ENCODE assay signal across 26 cellular contexts in genomic region chr20:44662256-44662655, GRCh38. TPM values are rescaled to one million over a fixed set of nuclear protein-coding genes. Genes with fewer than 3 reads are reported as not detected.
DNase-seq lines count a peak whose midpoint lies in the region; ATAC-seq, FAIRE-seq and TF ChIP-seq lines count a peak whose summit lies in the region.
"Had no signal": no experiment of that assay in that cellular context is flagged by ENCODE, and none has a peak within 500 bp of the region (broad histone marks: within the 10 kb centered on the region; RNA-seq: fewer than 3 reads in every experiment).

No MANE protein-coding gene starts in this region.

- no peak for TF ChIP-seq EP300 in K562 (IDR thresholded peaks at IDR 0.05; ENCODE audit: low read length)

- H3K4me3 Mint-ChIP-seq in GM23338: no peak overlapping the region
- H3K4me3 Mint-ChIP-seq: CD4-positive, alpha-beta T cell had no signal

- H3K9me2 ChIP-seq in GM23338 (ENCODE audit: insufficient read depth): no peaks in the 10 kb centered on the region

- H4K20me1 ChIP-seq in GM23338 (replicated peaks; ENCODE audit: insufficient read depth): no peaks in the 10 kb centered on the region
- no peaks in the 10 kb centered on the region for H4K20me1 ChIP-seq in K562 (replicated peaks; ENCODE audit: control insufficient read depth, insufficient read depth, low read length)
- H4K20me1 ChIP-seq: BLaER1 treated with 17β-estradiol and CSF1 and Interleukin-3, amounts not matched to agents 10 nM and 100 nM had no signal

- H3K36me3 ChIP-seq in GM23338 (ENCODE audit: insufficient read depth): no peaks in the 10 kb centered on the region
- peaks cover 91% of the 10 kb centered on the region for H3K36me3 ChIP-seq in KOPT-K1 (ENCODE audit: insufficient read depth, low read length)
- no peaks in the 10 kb centered on the region for H3K36me3 ChIP-seq in K562 (ENCODE audit: control insufficient read depth, insufficient read depth, low read length)
- no peaks in the 10 kb centered on the region for H3K36me3 ChIP-seq in neuronal stem cell (replicated peaks in 1 of 2; ENCODE audit: control insufficient read depth in 2 of 2, insufficient read depth in 2 of 2, low read length in 2 of 2)
- H3K36me3 ChIP-seq in SJCRH30: no peaks in the 10 kb centered on the region
- H3K36me3 ChIP-seq: BLaER1 treated with 17β-estradiol and CSF1 and Interleukin-3, amounts not matched to agents 10 nM and 100 nM; MG63; Peyer's patch had no signal

- H3K18ac ChIP-seq in neuronal stem cell (ENCODE audit: low read length): peak overlapping the region; percentile 71

- H3K9me3 Mint-ChIP-seq in GM23338: no peaks in the 10 kb centered on the region; the same call in 2 of the 3 replicates
- H3K9me3 Mint-ChIP-seq: CD4-positive, alpha-beta T cell had no signal

- H2BK120ac ChIP-seq in neuronal stem cell (ENCODE audit: low read depth, low read length): no peak overlapping the region

- no peak overlapping the region for H3K27ac Mint-ChIP-seq in GM23338
- H3K27ac Mint-ChIP-seq: CD4-positive, alpha-beta T cell had no signal

- H2AFZ ChIP-seq in GM23338 (0 out of 2 replicates have a peak overlapping the region, but pooled peaks have one; percentile 43), K562 (ENCODE audit: low read depth, low read length) (no peak overlapping the region), neuronal stem cell (ENCODE audit: low read length) (no peak overlapping the region)
- H2AFZ ChIP-seq: GM23248 had no signal

- H3K27ac ChIP-seq in GM23338 (ENCODE audit: low read depth) (no peak overlapping the region), KOPT-K1 (ENCODE audit: low read depth, low read length, poor library complexity, severe bottlenecking) (peak overlapping the region; percentile 49), K562 (ENCODE audit: extremely low read depth, low read depth, low read length) (no peak overlapping the region), neuronal stem cell (replicated peaks; ENCODE audit: low read length) (no peak overlapping the region), SJCRH30 (no peak overlapping the region)
- H3K27ac ChIP-seq: A549, GM23248, Peyer's patch, SK-N-MC had no signal

- no peak for TF ChIP-seq RAD21 in K562 (CRISPR knock-in tag; conservative IDR thresholded peaks at IDR 0.05 in 1 of 2, IDR thresholded peaks at IDR 0.05 in 1 of 2)

- POLR2A ChIA-PET in K562 (lab: Yijun Ruan, JAX): interaction anchor here (1.1 kb wide), 1 partner anchor 17 kb away, joined by 3 read pairs; no protein-coding TSS in a partner anchor

- no peaks in the 10 kb centered on the region for H3K79me2 ChIP-seq in GM23338 (replicated peaks; ENCODE audit: insufficient read depth)
- H3K79me2 ChIP-seq in K562 (ENCODE audit: control insufficient read depth, insufficient read depth, low read length): no peaks in the 10 kb centered on the region

- H3K27me3 Mint-ChIP-seq in GM23338 (ENCODE audit: insufficient read depth, low read depth, poor library complexity): peaks cover 9% of the 10 kb centered on the region
- H3K27me3 Mint-ChIP-seq: CD4-positive, alpha-beta T cell had no signal

- intact Hi-C loops in K562 (cut with micrococcal nuclease): no loop called here

- BruUV-seq in K562 (replicated peaks; lab: Mats Ljungman, UMichigan): no TSS peak

- ATAC-seq in GM23338 (no peak), K562 (no peak), omental fat pad (ENCODE audit: low FRiP score) (no peak)
- ATAC-seq: A549 had no signal

- H3K4me3 ChIP-seq in GM23338: no peak overlapping the region
- H3K4me3 ChIP-seq in K562: no peak overlapping the region
- H3K4me3 ChIP-seq in neuronal stem cell (ENCODE audit: low read length in 2 of 2): no peak overlapping the region
- no peak overlapping the region for H3K4me3 ChIP-seq in SJCRH30
- H3K4me3 ChIP-seq: A549; BLaER1 treated with 17β-estradiol and CSF1 and Interleukin-3, amounts not matched to agents 10 nM and 100 nM; GM23248; MG63; Peyer's patch; SK-N-MC had no signal

- no peaks in the 10 kb centered on the region for H3K79me1 ChIP-seq in neuronal stem cell (ENCODE audit: low read depth, low read length)

- H3K9me1 ChIP-seq in K562 (ENCODE audit: control insufficient read depth, insufficient read depth, low read length): no peaks in the 10 kb centered on the region

- DNase-seq in GM23338 (ENCODE audit: low spot score) (no peak), K562 (ENCODE audit: extremely low read depth in 1 of 4, low spot score in 3 of 4) (no peak), neuronal stem cell (ENCODE audit: low spot score) (no peak), SJCRH30 (no peak), omental fat pad (ENCODE audit: low spot score) (no peak), OCI-M2 (lab: John Stamatoyannopoulos, UW; ENCODE audit: unreplicated experiment) (no peak)
- DNase-seq: AML-193; CD4-positive, alpha-beta T cell; GM23248; HCEC 1CT; MG63; NCI-H1092; NCI-H1417 treated with DMSO at 0.1 percent for 48 hours; NCI-H1694 treated with DMSO at 0.1 percent for 48 hours; NCI-H2081; NCI-H2227 treated with DMSO at 0.1 percent for 48 hours; NCI-H526 treated with DMSO at 0.1 percent for 48 hours; Peyer's patch; SHP77 treated with DMSO at 0.1 percent for 48 hours had no signal

- H2BK12ac ChIP-seq in neuronal stem cell (ENCODE audit: low read length): peak overlapping the region; percentile 58

- in situ Hi-C loops in K562 (cut with MboI): no loop called here

- peak overlapping the region; percentile 99 for H3K14ac ChIP-seq in neuronal stem cell (ENCODE audit: low read length)

- no peak overlapping the region for H2BK5ac ChIP-seq in neuronal stem cell (ENCODE audit: low read length)

- H3F3A ChIP-seq in GM23338 (replicated peaks; ENCODE audit: low read depth): no peaks in the 10 kb centered on the region

- H4K91ac ChIP-seq in neuronal stem cell (ENCODE audit: low read depth, low read length, poor library complexity): no peak overlapping the region

- peaks cover 3% of the 10 kb centered on the region; the same call in 2 of the 3 replicates for H3K4me1 Mint-ChIP-seq in GM23338

- peak overlapping the region; percentile 58 for H2BK15ac ChIP-seq in neuronal stem cell (ENCODE audit: low read length)

- no peak overlapping the region for H3K4ac ChIP-seq in neuronal stem cell (ENCODE audit: low read length)

- H3K4me2 ChIP-seq in GM23338: no peak overlapping the region
- H3K4me2 ChIP-seq in K562 (ENCODE audit: insufficient read depth, low read length): no peak overlapping the region
- no peak overlapping the region for H3K4me2 ChIP-seq in neuronal stem cell (ENCODE audit: insufficient read depth, low read length, poor library complexity, severe bottlenecking)
- H3K4me2 ChIP-seq: A549 had no signal

- WGBS in K562 (ENCODE audit: insufficient coverage, low coverage, missing lambda C conversion rate): 0% methylated on average over 3 of the region's 3 CpGs
- WGBS in neuronal stem cell (ENCODE audit: extremely low coverage in 2 of 2, insufficient read length in 2 of 2, insufficient replicate concordance in 1 of 2), 2 donors: no CpG with 5 or more reads among the region's 3 CpGs

- peak overlapping the region; percentile 43 for H4K8ac ChIP-seq in neuronal stem cell (ENCODE audit: low read depth, low read length)

- H2AK5ac ChIP-seq in neuronal stem cell (ENCODE audit: low read depth, low read length): peak overlapping the region; percentile 7

- H3K4me1 ChIP-seq in GM23338 (ENCODE audit: insufficient read depth) (no peaks in the 10 kb centered on the region), K562 (replicated peaks in 1 of 2; ENCODE audit: control insufficient read depth in 2 of 2, insufficient read depth in 2 of 2, low read length in 2 of 2) (no peaks in the 10 kb centered on the region), neuronal stem cell (ENCODE audit: control insufficient read depth in 2 of 2, insufficient read depth in 1 of 2, low read depth in 1 of 2, low read length in 2 of 2) (peaks cover 0 to 5% of the 10 kb centered on the region in 2 donors), SJCRH30 (peaks cover 6% of the 10 kb centered on the region)
- H3K4me1 ChIP-seq: A549, Peyer's patch had no signal

- no peak for FAIRE-seq in K562 (lab: Jason Lieb, UNC)
- FAIRE-seq: A549, D721Med had no signal

- TF ChIP-seq POLR2A in K562 (conservative IDR thresholded peaks at IDR 0.05): no peak

- CTCF ChIA-PET in K562 (lab: Yijun Ruan, JAX; ENCODE audit: low intra/inter-chr PET ratio): no interaction called here

- TF ChIP-seq CTCF in GM23338 (conservative IDR thresholded peaks at IDR 0.05; ENCODE audit: low read depth in 2 of 2) (no peak), K562 (IDR thresholded peaks at IDR 0.05 in 2 of 3, conservative IDR thresholded peaks at IDR 0.05 in 1 of 3; ENCODE audit: insufficient read depth in 2 of 3, low read depth in 1 of 3, low read length in 3 of 3) (no peak), omental fat pad (IDR thresholded peaks at IDR 0.05) (no peak)

- H3K9me3 ChIP-seq in KOPT-K1 (ENCODE audit: insufficient read depth, low read length, poor library complexity, severe bottlenecking) (peaks cover 8% of the 10 kb centered on the region), K562 (replicated peaks; ENCODE audit: control insufficient read depth, insufficient read depth, low read depth, low read length) (no peaks in the 10 kb centered on the region), neuronal stem cell (replicated peaks in 1 of 2; ENCODE audit: control insufficient read depth in 2 of 2, insufficient read depth in 1 of 2, low read depth in 1 of 2, low read length in 2 of 2) (peaks cover 3 to 4% of the 10 kb centered on the region in 2 donors), SJCRH30 (replicated peaks) (no peaks in the 10 kb centered on the region; the same call in 1 of the 2 replicates)
- H3K9me3 ChIP-seq: A549, Peyer's patch had no signal

- H3K36me3 Mint-ChIP-seq in GM23338 (ENCODE audit: low read depth): no peaks in the 10 kb centered on the region

- H3K23ac ChIP-seq in neuronal stem cell (ENCODE audit: low read depth, low read length, poor library complexity): no peak overlapping the region

- H3K27me3 ChIP-seq in GM23338 (ENCODE audit: insufficient read depth) (no peaks in the 10 kb centered on the region), K562 (ENCODE audit: control insufficient read depth in 2 of 2, insufficient read depth in 2 of 2, low read length in 2 of 2) (peaks cover 6 to 23% of the 10 kb centered on the region in 2 experiments; a peak in 4 of 5 replicates), neuronal stem cell (ENCODE audit: control insufficient read depth in 3 of 3, insufficient read depth in 3 of 3, low read depth in 1 of 3, low read length in 3 of 3) (peaks cover 0 to 6% (median 0%) of the 10 kb centered on the region in 3 experiments), SJCRH30 (no peaks in the 10 kb centered on the region)
- H3K27me3 ChIP-seq: BLaER1 treated with 17β-estradiol and CSF1 and Interleukin-3, amounts not matched to agents 10 nM and 100 nM; Peyer's patch had no signal

- H3K9ac ChIP-seq in K562 (ENCODE audit: insufficient read depth in 1 of 2, low read depth in 2 of 2, low read length in 2 of 2) (no peak overlapping the region), neuronal stem cell (ENCODE audit: low read depth, low read length, poor library complexity) (no peak overlapping the region)
- H3K9ac ChIP-seq: BLaER1 treated with 17β-estradiol and CSF1 and Interleukin-3, amounts not matched to agents 10 nM and 100 nM; GM23248 had no signal

RNA-seq across cellular contexts. Expression of gene ADA, which starts 10.8 kb away (rescaled TPM):
- 12.7 and 16.2 TPM in 2 replicates for total RNA-seq in GM23338 (2014; rRNA removed; shearing (Covaris generic))
- polyA plus RNA-seq in GM23338 (2016; fragmentation: Nextera tagmentation; extraction: Ambion mirVana) (14.6 and 15.8 TPM in 2 replicates), K562 (2011; rRNA removed) (26.1 and 26.8 TPM in 2 replicates), K562 (2014; fragmentation: Illumina TruSeq; extraction: Trizol) (6.8 and 7.2 TPM in 2 replicates), K562 (2014; fragmentation: Nextera tagmentation; extraction: Ambion mirVana) (1 to 10 TPM; 2.4 to 3.6 TPM), K562 (2014; rRNA removed) (8.9 and 10.9 TPM in 2 replicates)
- 5.1 and 18.6 TPM in 2 replicates for total RNA-seq in K562 (2011; cell fraction: chromatin; rRNA removed; ENCODE audit: low replicate concordance)
- total RNA-seq in K562 (2011; cell fraction: nucleolus; rRNA removed): 7.1 and 11.2 TPM in 2 replicates
- total RNA-seq in K562 (2011; cell fraction: nucleoplasm; rRNA removed): 5.2 and 11.3 TPM in 2 replicates
- total RNA-seq in K562 (2014; rRNA removed) (4.0 and 8.2 TPM in 2 replicates), K562 (2014; rRNA removed; fragmentation: Illumina TruSeq; extraction: Trizol) (3.4 and 4.4 TPM in 2 replicates), K562 (2015; rRNA removed; fragmentation: Illumina TruSeq; extraction: Trizol) (4.6 and 5.3 TPM in 2 replicates), K562 (2021) (7.0 and 7.3 TPM in 2 replicates), omental fat pad (10 to 100 TPM; 11.5 to 62.6 (median 15.4) TPM)
- 30.9 and 33.5 TPM in 2 replicates for polyA plus RNA-seq in K562 (2011; cell fraction: cytosol; rRNA removed)
- polyA plus RNA-seq in K562 (2011; cell fraction: nucleus; rRNA removed): 42.7 and 47.8 TPM in 2 replicates
- 5.7 and 7.4 TPM in 2 replicates for polyA plus RNA-seq in K562 (2012)
- 11.8 and 15.5 TPM in 2 replicates for polyA minus RNA-seq in K562 (2011; rRNA and poly(A)+ RNA removed)
- polyA minus RNA-seq in K562 (2011; cell fraction: cytosol; rRNA and poly(A)+ RNA removed): 8.0 and 11.6 TPM in 2 replicates
- polyA minus RNA-seq in K562 (2011; cell fraction: nucleus; rRNA and poly(A)+ RNA removed): 6.2 and 6.8 TPM in 2 replicates
- polyA plus RNA-seq in neuronal stem cell (2013, experiment 1 of 2): 25.3 TPM
- polyA plus RNA-seq in neuronal stem cell (2013, experiment 2 of 2): 24.1 TPM
- total RNA-seq in SJCRH30 (2014; rRNA removed; shearing (Covaris generic)): 17.9 and 19.0 TPM in 2 replicates

RNA-seq across cellular contexts. Expression of gene CCN5, which starts 52.9 kb away (rescaled TPM):
- total RNA-seq in GM23338 (2014; rRNA removed; shearing (Covaris generic)): not detected in 2 replicates
- not detected in 2 replicates for polyA plus RNA-seq in GM23338 (2016; fragmentation: Nextera tagmentation; extraction: Ambion mirVana)
- not detected in 2 replicates for total RNA-seq in K562 (2011; cell fraction: chromatin; rRNA removed; ENCODE audit: low replicate concordance)
- not detected in 2 replicates for total RNA-seq in K562 (2011; cell fraction: nucleolus; rRNA removed)
- not detected in 2 replicates for total RNA-seq in K562 (2011; cell fraction: nucleoplasm; rRNA removed)
- not detected in 2 replicates for total RNA-seq in K562 (2014; rRNA removed)
- not detected in 2 replicates for total RNA-seq in K562 (2014; rRNA removed; fragmentation: Illumina TruSeq; extraction: Trizol)
- total RNA-seq in K562 (2015; rRNA removed; fragmentation: Illumina TruSeq; extraction: Trizol): not detected in 2 replicates
- total RNA-seq in K562 (2021): not detected in 2 replicates
- polyA plus RNA-seq in K562 (2011; rRNA removed): not detected in 2 replicates
- polyA plus RNA-seq in K562 (2011; cell fraction: cytosol; rRNA removed): not detected in 2 replicates
- polyA plus RNA-seq in K562 (2011; cell fraction: nucleus; rRNA removed): not detected in 2 replicates
- polyA plus RNA-seq in K562 (2012): 0.07 TPM in 1 of 2 replicates, not detected in the other
- not detected in 2 replicates for polyA plus RNA-seq in K562 (2014; fragmentation: Illumina TruSeq; extraction: Trizol)
- polyA plus RNA-seq in K562 (2014; fragmentation: Nextera tagmentation; extraction: Ambion mirVana): not detected
- polyA plus RNA-seq in K562 (2014; rRNA removed): not detected in 2 replicates
- polyA minus RNA-seq in K562 (2011; rRNA and poly(A)+ RNA removed): not detected in 2 replicates
- 2.9 and 3.7 TPM in 2 replicates for polyA minus RNA-seq in K562 (2011; cell fraction: cytosol; rRNA and poly(A)+ RNA removed)
- 0.56 and 0.81 TPM in 2 replicates for polyA minus RNA-seq in K562 (2011; cell fraction: nucleus; rRNA and poly(A)+ RNA removed)
- not detected for polyA plus RNA-seq in neuronal stem cell (2013, experiment 1 of 2)
- not detected for polyA plus RNA-seq in neuronal stem cell (2013, experiment 2 of 2)
- total RNA-seq in SJCRH30 (2014; rRNA removed; shearing (Covaris generic)): not detected in 2 replicates
- total RNA-seq in omental fat pad: 10 to 100 TPM; 25.9 to 81.7 (median 61.3) TPM
- total RNA-seq: CD4-positive, alpha-beta T cell; Daoy; LHCN-M2 had no signal

Comparison
In these comparisons a context has a peak if more than half of its experiments do, and no peak if none do; other contexts are left out.
1. RNA of gene CCN5, which starts 52.9 kb away (total RNA-seq): 25.9 to 81.7 TPM in omental fat pad; not detected in GM23338, not detected in K562 and not detected in SJCRH30; every median in the first group is over 10 times any median in the second.